ENCODE assay signal across 8 cellular contexts in the genomic region with DNA sequence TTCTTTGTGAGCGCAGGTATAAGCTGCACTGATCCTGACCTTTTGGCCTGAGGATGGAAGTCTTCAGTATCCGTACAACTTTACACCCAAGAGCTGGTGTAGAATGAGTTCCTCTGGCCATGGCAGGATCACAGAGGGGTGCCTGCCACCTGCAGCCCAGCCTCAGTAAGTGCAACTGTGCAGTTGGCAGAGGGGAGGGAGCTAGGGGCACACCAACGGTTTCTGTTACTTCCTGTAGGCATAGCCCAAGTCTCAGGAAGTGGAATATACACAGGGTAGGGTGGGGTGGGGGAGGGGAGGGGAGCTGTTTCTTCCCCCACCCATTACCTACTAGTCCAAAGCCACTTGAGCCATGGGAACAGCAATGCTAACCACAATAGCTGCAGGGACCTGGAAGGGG.
DNase-seq lines count a peak whose midpoint lies in the region; ATAC-seq and TF ChIP-seq lines count a peak whose summit lies in the region.

No MANE protein-coding gene starts in this region.

- CTCF ChIA-PET in OCI-LY7 (lab: Charles Lee; ENCODE audit: unreplicated experiment), result no interaction called here

- no TSS peak for BruUV-seq in OCI-LY7 (replicated peaks; lab: Mats Ljungman, UMichigan)

- H3K36me3 ChIP-seq in OCI-LY7 (ENCODE audit: insufficient read depth, low read length), result no peaks in the 10 kb centered on the region

- intact Hi-C loops in OCI-LY7 (cut with micrococcal nuclease; ENCODE audit: unreplicated experiment), result no loop called here

- no peak overlapping the region for H3K4me2 ChIP-seq in OCI-LY7 (ENCODE audit: low read length)

- H3K79me2 ChIP-seq in OCI-LY7 (ENCODE audit: insufficient read depth, low read depth, low read length), result no peaks in the 10 kb centered on the region

- no peak overlapping the region for H3K4me3 ChIP-seq in OCI-LY7 (ENCODE audit: low read depth, low read length, poor library complexity, severe bottlenecking)

- no peaks in the 10 kb centered on the region for H4K20me1 ChIP-seq in OCI-LY7 (ENCODE audit: insufficient read depth, low read length)

- H3K4me1 Mint-ChIP-seq in HFFc6 (ENCODE audit: low read depth), result no peaks in the 10 kb centered on the region

- H3K4me1 ChIP-seq in OCI-LY7 (ENCODE audit: insufficient read depth, low read length, poor library complexity, severe bottlenecking), result no peaks in the 10 kb centered on the region

- peaks cover 2% of the 10 kb centered on the region for H3K27me3 Mint-ChIP-seq in HFFc6 (ENCODE audit: insufficient read depth)

- peak; percentile 70 for DNase-seq in DMS53 treated with DMSO at 0.1 percent for 48 hours (lab: John Stamatoyannopoulos, UW; ENCODE audit: unreplicated experiment)
- DNase-seq in HFFc6, result peak; percentile 28
- peak; percentile 31 for DNase-seq in OCI-LY7 (ENCODE audit: low spot score)
- DNase-seq in amniotic stem cell (lab: John Stamatoyannopoulos, UW), result peak; percentile 1
- peak; percentile 76 for DNase-seq in islet precursor cell
- peak in 2 of 3 experiments; percentile 2 to 6 for DNase-seq in stimulated activated CD4-positive, alpha-beta T cell treated with anti-CD3 and anti-CD28 coated beads, TNF-alpha, amount 100 ng/mL, for 4 hours (ENCODE audit: low read depth in 3 of 3)
- DNase-seq in DMS79 treated with DMSO at 0.1 percent for 48 hours (lab: John Stamatoyannopoulos, UW), result no peak

- TF ChIP-seq CTCF in HFFc6 (IDR thresholded peaks at IDR 0.05) (peak; percentile 66), OCI-LY7 (conservative IDR thresholded peaks at IDR 0.05; ENCODE audit: low read length) (peak; percentile 29; the same call in 1 of the 2 replicates)

- no peak overlapping the region for H2AFZ ChIP-seq in OCI-LY7 (ENCODE audit: low read length)

- no peaks in the 10 kb centered on the region for H3K9me3 Mint-ChIP-seq in HFFc6

- H3K36me3 Mint-ChIP-seq in HFFc6 (ENCODE audit: low read depth), result no peaks in the 10 kb centered on the region

- no peak overlapping the region for H3K27ac ChIP-seq in OCI-LY7 (ENCODE audit: low read depth, low read length, poor library complexity, severe bottlenecking)

- no peak for ATAC-seq in HG03139 (IDR thresholded peaks at IDR 0.05; ENCODE audit: unreplicated experiment)

- POLR2A ChIA-PET in OCI-LY7 (lab: Charles Lee), result no interaction called here

- no peaks in the 10 kb centered on the region for H3K9me2 ChIP-seq in OCI-LY7 (ENCODE audit: insufficient read depth, low read length)

- H3K27ac Mint-ChIP-seq in HFFc6, result no peak overlapping the region

- no peak overlapping the region for H3K4me3 Mint-ChIP-seq in HFFc6

- H3K9me3 ChIP-seq in OCI-LY7 (ENCODE audit: low read length), result no peaks in the 10 kb centered on the region
